Comparison of ENCODE assay signal across 1 cellular context in the genomic region with DNA sequence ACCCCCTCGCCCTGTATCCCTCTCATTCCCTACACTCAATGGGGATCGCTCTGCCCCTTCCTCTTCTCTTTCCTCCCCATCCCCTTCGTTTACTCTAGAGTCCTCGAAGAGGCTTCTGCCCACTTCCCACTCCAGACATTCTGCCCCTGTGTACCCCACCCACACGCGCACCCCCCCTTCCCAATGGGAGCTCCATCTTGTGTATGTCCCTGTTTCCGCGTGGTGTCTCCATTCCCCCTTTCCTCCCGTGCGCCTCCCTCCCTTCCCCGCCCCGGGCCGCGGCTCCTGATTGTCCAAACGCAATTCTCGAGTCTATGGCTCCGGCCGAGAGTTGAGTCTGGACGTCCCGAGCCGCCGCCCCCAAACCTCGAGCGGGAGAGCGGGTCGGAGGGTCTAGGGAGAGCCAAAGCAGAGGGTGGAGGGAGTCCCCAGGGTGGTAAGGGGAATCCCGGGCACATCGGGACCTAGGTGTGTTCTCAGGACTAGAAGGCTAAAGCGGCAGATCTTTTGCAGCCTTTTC.
TF ChIP-seq lines count a peak whose summit lies in the region.

No MANE protein-coding gene starts in this region.

TF ChIP-seq in H1, 55 proteins besides CTCF, POLR2A, EP300 and RAD21:
- TF ChIP-seq EZH2 (IDR thresholded peaks at IDR 0.05; ENCODE audit: low read depth, low read length, severe bottlenecking) (peak; percentile 54), SIRT6 (IDR thresholded peaks at IDR 0.05; ENCODE audit: low read length) (no peak), SUZ12 (IDR thresholded peaks at IDR 0.05; ENCODE audit: low read length) (peak; percentile 31; the same call in 1 of the 2 replicates)
